In the genomic region with DNA sequence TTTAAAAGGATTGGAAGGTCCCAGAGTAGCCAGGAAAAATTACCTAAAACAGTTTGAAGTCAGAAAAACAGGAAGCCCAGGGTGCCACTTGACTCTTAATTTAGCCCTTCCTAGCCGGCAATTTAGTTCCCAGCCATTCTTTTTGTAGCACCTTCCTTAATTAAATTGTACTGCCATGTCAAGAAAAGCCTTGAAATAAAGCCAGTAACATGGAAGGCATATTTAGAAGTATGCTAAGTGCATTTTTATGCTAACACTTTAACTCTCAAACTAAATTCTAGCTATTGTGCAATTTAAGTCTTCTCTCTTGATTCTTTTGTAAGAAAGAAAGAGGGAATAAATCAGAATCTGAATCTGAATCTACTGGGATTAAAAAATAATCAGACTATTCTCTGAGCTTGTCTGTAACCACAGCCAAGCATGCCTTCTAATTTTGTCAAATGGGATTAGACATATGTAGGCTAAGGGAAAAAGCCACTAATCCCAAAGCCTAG, we compare ENCODE assay signal across 15 cellular contexts.
"Had no signal": no experiment of that assay in that cellular context is flagged by ENCODE, and none has a peak within 500 bp of the region (broad histone marks: within the 10 kb centered on the region; RNA-seq: fewer than 3 reads in every experiment).

No MANE protein-coding gene starts in this region.

- H3K27ac Mint-ChIP-seq: activated naive CD4-positive, alpha-beta T cell treated with anti-CD3 and anti-CD28 coated beads, Interleukin-2, amount 50 U/mL, for 72 hours; immature natural killer cell; memory B cell; nephron progenitor cell; stimulated activated naive B cell treated with anti-CD40 and anti-IgM and Interleukin-4, amounts not matched to agents 10 μg/mL and 1 μg/mL and 100 μg/mL, for 72 hours had no signal

- H3K4me1 Mint-ChIP-seq: immature natural killer cell; memory B cell; stimulated activated naive B cell treated with anti-CD40 and anti-IgM and Interleukin-4, amounts not matched to agents 10 μg/mL and 1 μg/mL and 100 μg/mL, for 72 hours had no signal

- ATAC-seq: activated naive CD4-positive, alpha-beta T cell treated with anti-CD3 and anti-CD28 coated beads, Interleukin-2, amount 50 U/mL, for 72 hours; stimulated activated naive B cell treated with anti-CD40 and anti-IgM and Interleukin-4, amounts not matched to agents 10 μg/mL and 1 μg/mL and 100 μg/mL, for 72 hours had no signal

- H3K4me3 Mint-ChIP-seq: immature natural killer cell; memory B cell; nephron progenitor cell; stimulated activated naive B cell treated with anti-CD40 and anti-IgM and Interleukin-4, amounts not matched to agents 10 μg/mL and 1 μg/mL and 100 μg/mL, for 72 hours had no signal

- H3K27me3 ChIP-seq: sigmoid colon, suprapubic skin had no signal

- H3K9me3 Mint-ChIP-seq: activated naive CD4-positive, alpha-beta T cell treated with anti-CD3 and anti-CD28 coated beads, Interleukin-2, amount 50 U/mL, for 72 hours; immature natural killer cell; memory B cell; stimulated activated naive B cell treated with anti-CD40 and anti-IgM and Interleukin-4, amounts not matched to agents 10 μg/mL and 1 μg/mL and 100 μg/mL, for 72 hours had no signal

- H3K4me3 ChIP-seq: sigmoid colon, suprapubic skin had no signal

- H3K36me3 ChIP-seq: sigmoid colon, suprapubic skin had no signal

- H3K36me3 Mint-ChIP-seq: activated naive CD4-positive, alpha-beta T cell treated with anti-CD3 and anti-CD28 coated beads, Interleukin-2, amount 50 U/mL, for 72 hours; immature natural killer cell; memory B cell; stimulated activated naive B cell treated with anti-CD40 and anti-IgM and Interleukin-4, amounts not matched to agents 10 μg/mL and 1 μg/mL and 100 μg/mL, for 72 hours had no signal

- DNase-seq: activated CD4-positive, alpha-beta T cell treated with anti-CD3 and anti-CD28 coated beads, Interleukin-2, amount 50 U/mL, for 4 hours; activated CD4-positive, CD25-positive, alpha-beta regulatory T cell treated with anti-CD3 and anti-CD28 coated beads, Interleukin-2, amount 50 U/mL, for 72 hours; activated effector memory CD4-positive, alpha-beta T cell treated with Interleukin-2 at 50 U/mL for 16 hours; activated T-cell treated with anti-CD3 and anti-CD28 coated beads, Interleukin-2, amount 50 U/mL, for 1 hour; amygdala; dermis blood vessel endothelial cell; immature natural killer cell; left colon; nephron progenitor cell; sigmoid colon; stimulated activated CD4-positive, alpha-beta T cell treated with anti-CD3 and anti-CD28 coated beads, Interleukin-2, amount 100 ng/mL, for 24 hours; stimulated activated naive B cell treated with anti-CD40 and anti-IgM and Interleukin-4, amounts not matched to agents 10 μg/mL and 1 μg/mL and 100 μg/mL, for 72 hours had no signal

- H3K9me3 ChIP-seq: sigmoid colon, suprapubic skin had no signal

- H3K27ac ChIP-seq: sigmoid colon, suprapubic skin had no signal

- H3K27me3 Mint-ChIP-seq: stimulated activated naive B cell treated with anti-CD40 and anti-IgM and Interleukin-4, amounts not matched to agents 10 μg/mL and 1 μg/mL and 100 μg/mL, for 72 hours had no signal
